ENCODE assay signal across 11 cellular contexts in the genomic region with DNA sequence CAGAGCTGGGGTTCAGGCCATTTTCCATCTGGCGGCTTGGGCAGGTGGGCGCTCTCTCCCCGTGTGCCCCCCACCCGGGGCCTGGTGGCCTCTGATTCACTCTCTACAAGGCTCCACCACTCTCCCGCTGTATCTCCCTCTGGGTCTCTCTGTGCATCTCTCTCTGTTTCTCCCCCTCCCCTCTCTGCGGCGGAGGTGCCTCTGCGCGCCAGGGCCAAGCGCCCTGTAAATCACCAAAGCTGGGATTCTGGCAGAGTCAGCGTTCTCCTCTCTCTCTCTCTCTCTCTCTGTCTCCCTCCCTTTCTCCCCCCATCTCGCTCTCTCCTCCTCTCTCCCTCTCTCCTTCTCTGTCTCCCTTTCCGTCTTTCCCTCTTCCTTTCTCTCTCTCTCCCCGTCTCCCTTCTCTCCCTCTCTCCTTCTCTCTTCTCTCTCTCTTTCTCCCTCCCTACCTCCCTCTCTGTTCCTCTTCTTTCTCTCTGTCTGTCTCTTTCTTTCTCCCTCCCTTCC. TPM values are rescaled to one million over a fixed set of nuclear protein-coding genes. Genes with fewer than 3 reads are reported as not detected.
DNase-seq lines count a peak whose midpoint lies in the region; ATAC-seq and TF ChIP-seq lines count a peak whose summit lies in the region.
"Had no signal": no experiment of that assay in that cellular context is flagged by ENCODE, and none has a peak within 500 bp of the region (broad histone marks: within the 10 kb centered on the region; RNA-seq: fewer than 3 reads in every experiment).

No MANE protein-coding gene starts in this region.

- H3K4me3 Mint-ChIP-seq in stimulated activated memory B cell treated with anti-CD40 and anti-IgM and Interleukin-4, amounts not matched to agents 10 μg/mL and 1 μg/mL and 100 μg/mL, for 72 hours: peak overlapping the region; percentile 37
- no peak overlapping the region for H3K4me3 Mint-ChIP-seq in endothelial cell (ENCODE audit: unreplicated experiment)

- peaks cover 75% of the 10 kb centered on the region for H3K27me3 ChIP-seq in H7 (ENCODE audit: control insufficient read depth, insufficient read depth, low read length)
- no peaks in the 10 kb centered on the region for H3K27me3 ChIP-seq in layer of hippocampus (ENCODE audit: control insufficient read depth, insufficient read depth, low read length)

- H3K27me3 Mint-ChIP-seq in stimulated activated memory B cell treated with anti-CD40 and anti-IgM and Interleukin-4, amounts not matched to agents 10 μg/mL and 1 μg/mL and 100 μg/mL, for 72 hours: peaks cover 16% of the 10 kb centered on the region
- H3K27me3 Mint-ChIP-seq in endothelial cell (ENCODE audit: unreplicated experiment): peaks cover 33% of the 10 kb centered on the region

- H3K4me1 Mint-ChIP-seq in stimulated activated memory B cell treated with anti-CD40 and anti-IgM and Interleukin-4, amounts not matched to agents 10 μg/mL and 1 μg/mL and 100 μg/mL, for 72 hours: peaks cover 63% of the 10 kb centered on the region
- peaks cover 7% of the 10 kb centered on the region for H3K4me1 Mint-ChIP-seq in endothelial cell (ENCODE audit: unreplicated experiment)

- peak overlapping the region; percentile 50 for H3K27ac Mint-ChIP-seq in stimulated activated memory B cell treated with anti-CD40 and anti-IgM and Interleukin-4, amounts not matched to agents 10 μg/mL and 1 μg/mL and 100 μg/mL, for 72 hours
- no peak overlapping the region for H3K27ac Mint-ChIP-seq in endothelial cell (ENCODE audit: unreplicated experiment)

- no peaks in the 10 kb centered on the region for H3K9me3 Mint-ChIP-seq in stimulated activated memory B cell treated with anti-CD40 and anti-IgM and Interleukin-4, amounts not matched to agents 10 μg/mL and 1 μg/mL and 100 μg/mL, for 72 hours
- H3K9me3 Mint-ChIP-seq in endothelial cell (ENCODE audit: unreplicated experiment): no peaks in the 10 kb centered on the region
- H3K9me3 Mint-ChIP-seq: T-cell had no signal

- peak overlapping the region; percentile 15; the same call in 1 of the 2 replicates for H3K4me3 ChIP-seq in H7 (ENCODE audit: insufficient read depth, low read depth, low read length)

- H3K36me3 ChIP-seq in H7 (replicated peaks; ENCODE audit: control insufficient read depth, insufficient read depth, low read length): no peaks in the 10 kb centered on the region

- no peak for ATAC-seq in stimulated activated memory B cell treated with anti-CD40 and anti-IgM and Interleukin-4, amounts not matched to agents 10 μg/mL and 1 μg/mL and 100 μg/mL, for 72 hours
- ATAC-seq in HG03135 (IDR thresholded peaks at IDR 0.05; ENCODE audit: unreplicated experiment): no peak
- ATAC-seq: T-cell had no signal

- H3K27ac ChIP-seq in layer of hippocampus (ENCODE audit: low read depth, low read length): peak overlapping the region; percentile 78

- TF ChIP-seq CTCF in endothelial cell (IDR thresholded peaks at IDR 0.05; ENCODE audit: unreplicated experiment): no peak

- DNase-seq in H7: peak; percentile 85
- DNase-seq in astrocyte of the hippocampus (ENCODE audit: low read depth, low spot score): peak; percentile 59
- DNase-seq in endothelial cell (ENCODE audit: low spot score): no peak
- DNase-seq in activated naive CD4-positive, alpha-beta T cell treated with anti-CD3 and anti-CD28 coated beads, Interleukin-2, amount 50 U/mL, for 16 hours: no peak
- no peak for DNase-seq in activated T-cell treated with anti-CD3 and anti-CD28 coated beads for 4 hours
- DNase-seq: kidney glomerular epithelial cell, NCI-H1048, T-cell had no signal

- H3K36me3 Mint-ChIP-seq in stimulated activated memory B cell treated with anti-CD40 and anti-IgM and Interleukin-4, amounts not matched to agents 10 μg/mL and 1 μg/mL and 100 μg/mL, for 72 hours: peaks cover 7% of the 10 kb centered on the region
- peaks cover 5% of the 10 kb centered on the region for H3K36me3 Mint-ChIP-seq in endothelial cell (ENCODE audit: low read depth, unreplicated experiment)
- H3K36me3 Mint-ChIP-seq: T-cell had no signal

RNA-seq across cellular contexts. Expression of gene NFIC, which starts 3.9 kb away (rescaled TPM):
- 1.7 and 2.2 TPM in 2 replicates for total RNA-seq in H7 (2014; rRNA removed; shearing (Covaris generic))
- 4.9 TPM for total RNA-seq in endothelial cell (ENCODE audit: unreplicated experiment)

Comparison
In these comparisons a context has a peak if more than half of its experiments do, and no peak if none do; other contexts are left out.
1. DNase-seq: peak in H7 (single experiment) and astrocyte of the hippocampus (single experiment); none in endothelial cell (single experiment), activated naive CD4-positive, alpha-beta T cell treated with anti-CD3 and anti-CD28 coated beads, Interleukin-2, amount 50 U/mL, for 16 hours (single experiment) and activated T-cell treated with anti-CD3 and anti-CD28 coated beads for 4 hours (single experiment).